Comparison of ENCODE assay signal across 22 cellular contexts in genomic region chr17:82009413-82009812, GRCh38. TPM values are rescaled to one million over a fixed set of nuclear protein-coding genes. Genes with fewer than 3 reads are reported as not detected.
DNase-seq lines count a peak whose midpoint lies in the region; ATAC-seq, FAIRE-seq and TF ChIP-seq lines count a peak whose summit lies in the region.
"Had no signal": no experiment of that assay in that cellular context is flagged by ENCODE, and none has a peak within 500 bp of the region (broad histone marks: within the 10 kb centered on the region; RNA-seq: fewer than 3 reads in every experiment).

No MANE protein-coding gene starts in this region.

- H3K9ac ChIP-seq in HepG2 (ENCODE audit: insufficient read depth, low read depth, low read length): no peak overlapping the region
- H3K9ac ChIP-seq: BLaER1 had no signal

- no peaks in the 10 kb centered on the region for H4K20me1 ChIP-seq in HepG2 (ENCODE audit: insufficient read depth, low read length)

- H3K4me2 ChIP-seq in HepG2 (ENCODE audit: low read depth, low read length): no peak overlapping the region
- H3K4me2 ChIP-seq: BLaER1, GM23338 had no signal

- in situ Hi-C loops in HepG2 (cut with HindIII; ENCODE audit: extremely low pct_ligation_motif_present, low pct_unique_long_range_greater_than_20kb): no loop called here

- peak overlapping the region; percentile 30 for H3K27ac Mint-ChIP-seq in activated CD8-positive, alpha-beta T cell treated with anti-CD3 and anti-CD28 coated beads for 36 hours
- no peak overlapping the region for H3K27ac Mint-ChIP-seq in activated CD8-positive, alpha-beta T cell treated with anti-CD3 and anti-CD28 coated beads, Interleukin-2, amount 10 ng/mL, durations not matched to agents 7 days and 5 days
- no peak overlapping the region for H3K27ac Mint-ChIP-seq in stimulated activated naive CD8-positive, alpha-beta T cell treated with anti-CD3 and anti-CD28 coated beads, Interleukin-15, amount 100 ng/mL, for 72 hours
- H3K27ac Mint-ChIP-seq: B cell; CD4-positive, CD25-positive, alpha-beta regulatory T cell; CD8-positive, alpha-beta T cell; GM23338; HFFc6 had no signal

- no peak overlapping the region for H2AFZ ChIP-seq in HepG2 (ENCODE audit: low read length)
- H2AFZ ChIP-seq: GM23338 had no signal

- H3K27me3 ChIP-seq in HepG2 (ENCODE audit: control insufficient read depth in 1 of 2, insufficient read depth in 2 of 2, low read length in 2 of 2) (no peaks in the 10 kb centered on the region), right lobe of liver (no peaks in the 10 kb centered on the region)

- H3K27me3 Mint-ChIP-seq in activated CD8-positive, alpha-beta T cell treated with anti-CD3 and anti-CD28 coated beads for 36 hours: no peaks in the 10 kb centered on the region
- H3K27me3 Mint-ChIP-seq in activated CD8-positive, alpha-beta T cell treated with anti-CD3 and anti-CD28 coated beads, Interleukin-2, amount 10 ng/mL, durations not matched to agents 7 days and 5 days (ENCODE audit: low read depth): no peaks in the 10 kb centered on the region
- no peaks in the 10 kb centered on the region for H3K27me3 Mint-ChIP-seq in stimulated activated naive CD8-positive, alpha-beta T cell treated with anti-CD3 and anti-CD28 coated beads, Interleukin-15, amount 100 ng/mL, for 72 hours
- H3K27me3 Mint-ChIP-seq: B cell; CD4-positive, CD25-positive, alpha-beta regulatory T cell had no signal

- ATAC-seq in activated CD8-positive, alpha-beta T cell treated with anti-CD3 and anti-CD28 coated beads for 36 hours: peak; percentile 74
- ATAC-seq in activated CD8-positive, alpha-beta T cell treated with anti-CD3 and anti-CD28 coated beads, Interleukin-2, amount 10 ng/mL, durations not matched to agents 7 days and 5 days: no peak
- no peak for ATAC-seq in HepG2
- no peak for ATAC-seq in right lobe of liver
- ATAC-seq in stimulated activated naive CD8-positive, alpha-beta T cell treated with anti-CD3 and anti-CD28 coated beads, Interleukin-15, amount 100 ng/mL, for 72 hours: peak; percentile 33
- ATAC-seq: CD8-positive, alpha-beta T cell; GM12878; GM23338 had no signal

- H3K36me3 Mint-ChIP-seq in activated CD8-positive, alpha-beta T cell treated with anti-CD3 and anti-CD28 coated beads for 36 hours (ENCODE audit: low read depth): no peaks in the 10 kb centered on the region
- no peaks in the 10 kb centered on the region for H3K36me3 Mint-ChIP-seq in activated CD8-positive, alpha-beta T cell treated with anti-CD3 and anti-CD28 coated beads, Interleukin-2, amount 10 ng/mL, durations not matched to agents 7 days and 5 days (ENCODE audit: low read depth)
- H3K36me3 Mint-ChIP-seq: CD4-positive, CD25-positive, alpha-beta regulatory T cell; CD8-positive, alpha-beta T cell had no signal

- 91% methylated on average over 12 of the region's 15 CpGs for WGBS in HepG2 (ENCODE audit: low lambda C conversion rate)
- WGBS in right lobe of liver (ENCODE audit: insufficient coverage, low coverage, low lambda C conversion rate, missing lambda C conversion rate): 62% methylated on average over 5 of the region's 15 CpGs

- POLR2A ChIA-PET in activated CD8-positive, alpha-beta T cell treated with anti-CD3 and anti-CD28 coated beads for 36 hours (lab: Charles Lee): no interaction called here
- POLR2A ChIA-PET in activated CD8-positive, alpha-beta T cell treated with anti-CD3 and anti-CD28 coated beads, Interleukin-2, amount 10 ng/mL, durations not matched to agents 7 days and 5 days (lab: Charles Lee): interaction anchor here (0.6 to 0.9 kb wide), 3 partner anchors 8 to 12 kb away, joined by 3 to 4 read pairs (median 3); no protein-coding TSS in a partner anchor
- POLR2A ChIA-PET in HepG2 (lab: Yijun Ruan, JAX): interaction anchor here (1.5 to 1.9 kb wide), 4 partner anchors 8 to 17 kb away, joined by 7 to 9 read pairs (median 8); no protein-coding TSS in a partner anchor

- CTCF ChIA-PET in activated CD8-positive, alpha-beta T cell treated with anti-CD3 and anti-CD28 coated beads for 36 hours (lab: Charles Lee): interaction anchor here (1.0 to 1.6 kb wide), 3 partner anchors 10 to 50 kb away, joined by 3 to 7 read pairs (median 4); no protein-coding TSS in a partner anchor
- CTCF ChIA-PET in activated CD8-positive, alpha-beta T cell treated with anti-CD3 and anti-CD28 coated beads, Interleukin-2, amount 10 ng/mL, durations not matched to agents 7 days and 5 days (lab: Charles Lee): interaction anchor here (1.9 to 2.1 kb wide), 2 partner anchors 10 to 50 kb away, joined by 5 read pairs; no protein-coding TSS in a partner anchor
- CTCF ChIA-PET in HepG2 (lab: Yijun Ruan, JAX; ENCODE audit: low intra/inter-chr PET ratio, low total read pairs): no interaction called here

- H3K4me3 Mint-ChIP-seq in activated CD8-positive, alpha-beta T cell treated with anti-CD3 and anti-CD28 coated beads for 36 hours: no peak overlapping the region
- H3K4me3 Mint-ChIP-seq in activated CD8-positive, alpha-beta T cell treated with anti-CD3 and anti-CD28 coated beads, Interleukin-2, amount 10 ng/mL, durations not matched to agents 7 days and 5 days: no peak overlapping the region
- peak overlapping the region in 1 of 2 donors; percentile 44 for H3K4me3 Mint-ChIP-seq in stimulated activated naive CD8-positive, alpha-beta T cell treated with anti-CD3 and anti-CD28 coated beads, Interleukin-15, amount 100 ng/mL, for 72 hours
- H3K4me3 Mint-ChIP-seq: B cell; CD4-positive, CD25-positive, alpha-beta regulatory T cell; CD8-positive, alpha-beta T cell; GM23338; HFFc6 had no signal

- peaks cover 6% of the 10 kb centered on the region for H3K4me1 Mint-ChIP-seq in activated CD8-positive, alpha-beta T cell treated with anti-CD3 and anti-CD28 coated beads for 36 hours (ENCODE audit: low read depth)
- H3K4me1 Mint-ChIP-seq in activated CD8-positive, alpha-beta T cell treated with anti-CD3 and anti-CD28 coated beads, Interleukin-2, amount 10 ng/mL, durations not matched to agents 7 days and 5 days (ENCODE audit: low read depth): peaks cover 9% of the 10 kb centered on the region
- peaks cover 9% of the 10 kb centered on the region for H3K4me1 Mint-ChIP-seq in stimulated activated naive CD8-positive, alpha-beta T cell treated with anti-CD3 and anti-CD28 coated beads, Interleukin-15, amount 100 ng/mL, for 72 hours
- H3K4me1 Mint-ChIP-seq: B cell; CD4-positive, CD25-positive, alpha-beta regulatory T cell; GM23338 had no signal

- intact Hi-C loops in activated CD8-positive, alpha-beta T cell treated with anti-CD3 and anti-CD28 coated beads for 36 hours (cut with micrococcal nuclease): no loop called here
- intact Hi-C loops in HepG2 (cut with micrococcal nuclease; ENCODE audit: unreplicated experiment) (no loop called here), right lobe of liver (cut with DNase I) (no loop called here)

- TF ChIP-seq RAD21 in HepG2 (CRISPR knock-in tag; IDR thresholded peaks at IDR 0.05): no peak

- H3K36me3 ChIP-seq in HepG2 (replicated peaks in 1 of 2; ENCODE audit: control insufficient read depth in 1 of 2, insufficient read depth in 2 of 2, low read length in 2 of 2) (peaks cover 43 to 66% of the 10 kb centered on the region in 2 experiments), right lobe of liver (peaks cover 0 to 9% (median 0%) of the 10 kb centered on the region in 4 donors)
- H3K36me3 ChIP-seq: BLaER1, HAP-1 had no signal

- H3K4me3 ChIP-seq in HepG2 (replicated peaks in 1 of 3; ENCODE audit: insufficient read depth in 1 of 3, low read depth in 2 of 3, low read length in 3 of 3) (no peak overlapping the region), right lobe of liver (no peak overlapping the region)
- H3K4me3 ChIP-seq: BLaER1, GM12878, GM23338, HAP-1 had no signal

- TF ChIP-seq EP300 in HepG2 (IDR thresholded peaks at IDR 0.05; ENCODE audit: low read depth in 2 of 2, low read length in 2 of 2) (no peak), HepG2 (CRISPR knock-in tag; IDR thresholded peaks at IDR 0.05; ENCODE audit: borderline replicate concordance) (no peak)

- H3K79me2 ChIP-seq in HepG2 (ENCODE audit: insufficient read depth, low read length): peaks cover 21% of the 10 kb centered on the region

- peak; percentile 67 for DNase-seq in activated CD8-positive, alpha-beta T cell treated with anti-CD3 and anti-CD28 coated beads for 36 hours
- DNase-seq in activated CD8-positive, alpha-beta T cell treated with anti-CD3 and anti-CD28 coated beads, Interleukin-2, amount 10 ng/mL, durations not matched to agents 7 days and 5 days: no peak
- DNase-seq in HepG2 (ENCODE audit: low spot score) (no peak), right lobe of liver (no peak), NAMALWA (ENCODE audit: low spot score) (no peak)
- DNase-seq in stimulated activated naive CD8-positive, alpha-beta T cell treated with anti-CD3 and anti-CD28 coated beads, Interleukin-15, amount 100 ng/mL, for 72 hours: no peak
- DNase-seq: Caco-2; CD4-positive, CD25-positive, alpha-beta regulatory T cell; CD8-positive, alpha-beta T cell; DMS153; DND-41; HFFc6 had no signal

- no peak for FAIRE-seq in HepG2 (lab: Jason Lieb, UNC)
- FAIRE-seq: A204.1, G401.6, GM12878, GM18507 had no signal

- TF ChIP-seq POLR2A in HepG2 (IDR thresholded peaks at IDR 0.05; ENCODE audit: insufficient read depth in 1 of 2, low read depth in 2 of 2, low read length in 2 of 2) (peak in 1 of 2 experiments; percentile 18; a peak in 1 of 4 replicates), right lobe of liver (IDR thresholded peaks at IDR 0.05) (no peak)

- no TSS peak for BruUV-seq in HepG2 (replicated peaks; lab: Mats Ljungman, UMichigan)

- H3K27ac ChIP-seq in HepG2 (ENCODE audit: extremely low read length, insufficient read depth, low read length) (no peak overlapping the region), right lobe of liver (no peak overlapping the region)
- H3K27ac ChIP-seq: 22Rv1, BLaER1, C4-2B had no signal

- TF ChIP-seq CTCF in activated CD8-positive, alpha-beta T cell treated with anti-CD3 and anti-CD28 coated beads for 36 hours (IDR thresholded peaks at IDR 0.05): no peak
- TF ChIP-seq CTCF in HepG2 (CRISPR knock-in tag; IDR thresholded peaks at IDR 0.05): no peak
- TF ChIP-seq CTCF in right lobe of liver (IDR thresholded peaks at IDR 0.05): no peak

- H3K9me3 ChIP-seq in HepG2 (ENCODE audit: low read length) (no peaks in the 10 kb centered on the region), right lobe of liver (no peaks in the 10 kb centered on the region)
- H3K9me3 ChIP-seq: BLaER1, Caco-2, HAP-1 had no signal

- H3K9me3 Mint-ChIP-seq in activated CD8-positive, alpha-beta T cell treated with anti-CD3 and anti-CD28 coated beads for 36 hours: no peaks in the 10 kb centered on the region
- H3K9me3 Mint-ChIP-seq in activated CD8-positive, alpha-beta T cell treated with anti-CD3 and anti-CD28 coated beads, Interleukin-2, amount 10 ng/mL, durations not matched to agents 7 days and 5 days (ENCODE audit: insufficient read depth): no peaks in the 10 kb centered on the region
- H3K9me3 Mint-ChIP-seq in stimulated activated naive CD8-positive, alpha-beta T cell treated with anti-CD3 and anti-CD28 coated beads, Interleukin-15, amount 100 ng/mL, for 72 hours: no peaks in the 10 kb centered on the region
- H3K9me3 Mint-ChIP-seq: CD4-positive, CD25-positive, alpha-beta regulatory T cell; CD8-positive, alpha-beta T cell; GM23338; HFFc6 had no signal

- H3K4me1 ChIP-seq in HepG2 (ENCODE audit: insufficient read depth, low read length) (peaks cover 72% of the 10 kb centered on the region), right lobe of liver (no peaks in the 10 kb centered on the region)
- H3K4me1 ChIP-seq: HAP-1 had no signal

RNA-seq across cellular contexts. Expression of gene CENPX, which starts 13.3 kb away (rescaled TPM):
- 10 to 100 TPM; 88.7 to 98.1 TPM for total RNA-seq in activated CD8-positive, alpha-beta T cell treated with anti-CD3 and anti-CD28 coated beads for 36 hours
- 10 to 100 TPM; 86.7 to 87.7 TPM for total RNA-seq in activated CD8-positive, alpha-beta T cell treated with anti-CD3 and anti-CD28 coated beads, Interleukin-2, amount 10 ng/mL, durations not matched to agents 7 days and 5 days
- total RNA-seq in HepG2 (2016; rRNA removed; fragmentation: Illumina TruSeq; extraction: Trizol) (166 and 170 TPM in 2 replicates), right lobe of liver (10 to 100 TPM; 27.3 to 81.1 (median 47.8) TPM)
- total RNA-seq in HepG2 (2016; cell fraction: cytosol; rRNA removed; fragmentation: Illumina TruSeq; extraction: Trizol; ENCODE audit: low read depth): 262 and 321 TPM in 2 replicates
- total RNA-seq in HepG2 (2016; cell fraction: insoluble cytoplasmic fraction; rRNA removed; fragmentation: Illumina TruSeq; extraction: Trizol): 171 and 173 TPM in 2 replicates
- 221 and 277 TPM in 2 replicates for total RNA-seq in HepG2 (2016; cell fraction: membrane; rRNA removed; fragmentation: Illumina TruSeq; extraction: Trizol)
- total RNA-seq in HepG2 (2016; cell fraction: nucleus; rRNA removed; fragmentation: Illumina TruSeq; extraction: Trizol): 85.1 and 103 TPM in 2 replicates
- 92.7 and 96.7 TPM in 2 replicates for polyA plus RNA-seq in HepG2 (2011; rRNA removed)
- 88.8 and 138 TPM in 2 replicates for polyA plus RNA-seq in HepG2 (2011; cell fraction: cytosol; rRNA removed)
- 166 and 170 TPM in 2 replicates for polyA plus RNA-seq in HepG2 (2011; cell fraction: nucleus; rRNA removed)
- 46.3 and 61.5 TPM in 2 replicates for polyA plus RNA-seq in HepG2 (2012)
- 176 and 237 TPM in 2 replicates for polyA plus RNA-seq in HepG2 (2016; cell fraction: cytosol; fragmentation: Illumina TruSeq; extraction: Trizol; ENCODE audit: low read depth)
- polyA plus RNA-seq in HepG2 (2016; cell fraction: insoluble cytoplasmic fraction; fragmentation: Illumina TruSeq; extraction: Trizol; ENCODE audit: low read depth): 143 and 150 TPM in 2 replicates
- polyA plus RNA-seq in HepG2 (2016; cell fraction: membrane; fragmentation: Illumina TruSeq; extraction: Trizol; ENCODE audit: low read depth): 176 and 221 TPM in 2 replicates
- 178 and 180 TPM in 2 replicates for polyA plus RNA-seq in HepG2 (2016; cell fraction: nucleus; fragmentation: Illumina TruSeq; extraction: Trizol; ENCODE audit: insufficient read depth, low read depth)
- polyA minus RNA-seq in HepG2 (2011; rRNA and poly(A)+ RNA removed; ENCODE audit: low replicate concordance): 32.0 and 49.8 TPM in 2 replicates
- 14.8 and 16.2 TPM in 2 replicates for polyA minus RNA-seq in HepG2 (2011; cell fraction: cytosol; rRNA and poly(A)+ RNA removed)
- 20.0 and 26.9 TPM in 2 replicates for polyA minus RNA-seq in HepG2 (2011; cell fraction: nucleus; rRNA and poly(A)+ RNA removed)

RNA-seq across cellular contexts. Expression of gene LRRC45, which starts 13.7 kb away (rescaled TPM):
- 10 to 100 TPM; 12.9 TPM for total RNA-seq in activated CD8-positive, alpha-beta T cell treated with anti-CD3 and anti-CD28 coated beads for 36 hours
- 10 to 100 TPM; 58.3 to 58.9 TPM for total RNA-seq in activated CD8-positive, alpha-beta T cell treated with anti-CD3 and anti-CD28 coated beads, Interleukin-2, amount 10 ng/mL, durations not matched to agents 7 days and 5 days
- total RNA-seq in HepG2 (2016; rRNA removed; fragmentation: Illumina TruSeq; extraction: Trizol): 21.4 and 48.1 TPM in 2 replicates
- 30.2 and 31.8 TPM in 2 replicates for total RNA-seq in HepG2 (2016; cell fraction: cytosol; rRNA removed; fragmentation: Illumina TruSeq; extraction: Trizol; ENCODE audit: low read depth)
- 20.6 and 49.6 TPM in 2 replicates for total RNA-seq in HepG2 (2016; cell fraction: insoluble cytoplasmic fraction; rRNA removed; fragmentation: Illumina TruSeq; extraction: Trizol)
- total RNA-seq in HepG2 (2016; cell fraction: membrane; rRNA removed; fragmentation: Illumina TruSeq; extraction: Trizol): 14.9 and 19.0 TPM in 2 replicates
- 49.7 and 54.4 TPM in 2 replicates for total RNA-seq in HepG2 (2016; cell fraction: nucleus; rRNA removed; fragmentation: Illumina TruSeq; extraction: Trizol)
- 11.6 and 14.1 TPM in 2 replicates for polyA plus RNA-seq in HepG2 (2011; rRNA removed)
- 5.5 and 10.0 TPM in 2 replicates for polyA plus RNA-seq in HepG2 (2011; cell fraction: cytosol; rRNA removed)
- polyA plus RNA-seq in HepG2 (2011; cell fraction: nucleus; rRNA removed): 112 and 182 TPM in 2 replicates
- polyA plus RNA-seq in HepG2 (2012): 7.5 and 8.8 TPM in 2 replicates
- polyA plus RNA-seq in HepG2 (2016; cell fraction: cytosol; fragmentation: Illumina TruSeq; extraction: Trizol; ENCODE audit: low read depth): 3.3 and 4.2 TPM in 2 replicates
- 19.5 and 19.7 TPM in 2 replicates for polyA plus RNA-seq in HepG2 (2016; cell fraction: insoluble cytoplasmic fraction; fragmentation: Illumina TruSeq; extraction: Trizol; ENCODE audit: low read depth)
- 9.1 and 9.2 TPM in 2 replicates for polyA plus RNA-seq in HepG2 (2016; cell fraction: membrane; fragmentation: Illumina TruSeq; extraction: Trizol; ENCODE audit: low read depth)
- polyA plus RNA-seq in HepG2 (2016; cell fraction: nucleus; fragmentation: Illumina TruSeq; extraction: Trizol; ENCODE audit: insufficient read depth, low read depth): 129 and 136 TPM in 2 replicates
- 11.1 and 15.7 TPM in 2 replicates for polyA minus RNA-seq in HepG2 (2011; rRNA and poly(A)+ RNA removed; ENCODE audit: low replicate concordance)
- 6.1 and 8.2 TPM in 2 replicates for polyA minus RNA-seq in HepG2 (2011; cell fraction: cytosol; rRNA and poly(A)+ RNA removed)
- 25.0 and 27.2 TPM in 2 replicates for polyA minus RNA-seq in HepG2 (2011; cell fraction: nucleus; rRNA and poly(A)+ RNA removed)
- total RNA-seq in right lobe of liver: 10 to 100 TPM in 3 of 6 experiments, 1 to 10 TPM in 3; 4.9 to 15.6 (median 11.9) TPM

RNA-seq across cellular contexts. Expression of gene RAC3, which starts 22.1 kb away (rescaled TPM):
- 1 to 10 TPM; 5.5 to 5.8 TPM for total RNA-seq in activated CD8-positive, alpha-beta T cell treated with anti-CD3 and anti-CD28 coated beads for 36 hours
- 10 to 100 TPM; 12.9 to 13.1 TPM for total RNA-seq in activated CD8-positive, alpha-beta T cell treated with anti-CD3 and anti-CD28 coated beads, Interleukin-2, amount 10 ng/mL, durations not matched to agents 7 days and 5 days
- total RNA-seq in HepG2 (2016; rRNA removed; fragmentation: Illumina TruSeq; extraction: Trizol) (4.0 and 10.5 TPM in 2 replicates), right lobe of liver (1 to 10 TPM; 3.4 to 9.0 (median 5.4) TPM)
- 6.8 and 9.8 TPM in 2 replicates for total RNA-seq in HepG2 (2016; cell fraction: cytosol; rRNA removed; fragmentation: Illumina TruSeq; extraction: Trizol; ENCODE audit: low read depth)
- 3.9 and 12.6 TPM in 2 replicates for total RNA-seq in HepG2 (2016; cell fraction: insoluble cytoplasmic fraction; rRNA removed; fragmentation: Illumina TruSeq; extraction: Trizol)
- 7.3 and 10.1 TPM in 2 replicates for total RNA-seq in HepG2 (2016; cell fraction: membrane; rRNA removed; fragmentation: Illumina TruSeq; extraction: Trizol)
- total RNA-seq in HepG2 (2016; cell fraction: nucleus; rRNA removed; fragmentation: Illumina TruSeq; extraction: Trizol): 11.7 and 12.9 TPM in 2 replicates
- 21.3 and 24.1 TPM in 2 replicates for polyA plus RNA-seq in HepG2 (2011; rRNA removed)
- polyA plus RNA-seq in HepG2 (2011; cell fraction: cytosol; rRNA removed): 12.8 and 16.7 TPM in 2 replicates
- 111 and 165 TPM in 2 replicates for polyA plus RNA-seq in HepG2 (2011; cell fraction: nucleus; rRNA removed)
- 6.3 and 10.6 TPM in 2 replicates for polyA plus RNA-seq in HepG2 (2012)
- polyA plus RNA-seq in HepG2 (2016; cell fraction: cytosol; fragmentation: Illumina TruSeq; extraction: Trizol; ENCODE audit: low read depth): 10.4 and 12.0 TPM in 2 replicates
- 6.0 and 7.2 TPM in 2 replicates for polyA plus RNA-seq in HepG2 (2016; cell fraction: insoluble cytoplasmic fraction; fragmentation: Illumina TruSeq; extraction: Trizol; ENCODE audit: low read depth)
- polyA plus RNA-seq in HepG2 (2016; cell fraction: membrane; fragmentation: Illumina TruSeq; extraction: Trizol; ENCODE audit: low read depth): 8.8 and 10.0 TPM in 2 replicates
- 45.9 and 51.6 TPM in 2 replicates for polyA plus RNA-seq in HepG2 (2016; cell fraction: nucleus; fragmentation: Illumina TruSeq; extraction: Trizol; ENCODE audit: insufficient read depth, low read depth)
- 12.6 and 13.2 TPM in 2 replicates for polyA minus RNA-seq in HepG2 (2011; rRNA and poly(A)+ RNA removed; ENCODE audit: low replicate concordance)
- polyA minus RNA-seq in HepG2 (2011; cell fraction: cytosol; rRNA and poly(A)+ RNA removed): 3.0 and 3.6 TPM in 2 replicates
- polyA minus RNA-seq in HepG2 (2011; cell fraction: nucleus; rRNA and poly(A)+ RNA removed): 6.7 and 7.6 TPM in 2 replicates

RNA-seq across cellular contexts. Expression of gene DCXR, which starts 28.1 kb away (rescaled TPM):
- total RNA-seq in activated CD8-positive, alpha-beta T cell treated with anti-CD3 and anti-CD28 coated beads for 36 hours: 100 to 1,000 TPM in 1 of 2 experiments, 10 to 100 TPM in 1; 99.2 to 101 TPM
- 100 to 1,000 TPM; 141 TPM for total RNA-seq in activated CD8-positive, alpha-beta T cell treated with anti-CD3 and anti-CD28 coated beads, Interleukin-2, amount 10 ng/mL, durations not matched to agents 7 days and 5 days
- total RNA-seq in HepG2 (2016; rRNA removed; fragmentation: Illumina TruSeq; extraction: Trizol): 286 and 311 TPM in 2 replicates
- 275 and 353 TPM in 2 replicates for total RNA-seq in HepG2 (2016; cell fraction: cytosol; rRNA removed; fragmentation: Illumina TruSeq; extraction: Trizol; ENCODE audit: low read depth)
- 302 and 321 TPM in 2 replicates for total RNA-seq in HepG2 (2016; cell fraction: insoluble cytoplasmic fraction; rRNA removed; fragmentation: Illumina TruSeq; extraction: Trizol)
- total RNA-seq in HepG2 (2016; cell fraction: membrane; rRNA removed; fragmentation: Illumina TruSeq; extraction: Trizol): 228 and 297 TPM in 2 replicates
- 132 and 152 TPM in 2 replicates for total RNA-seq in HepG2 (2016; cell fraction: nucleus; rRNA removed; fragmentation: Illumina TruSeq; extraction: Trizol)
- polyA plus RNA-seq in HepG2 (2011; rRNA removed): 287 and 290 TPM in 2 replicates
- 253 and 424 TPM in 2 replicates for polyA plus RNA-seq in HepG2 (2011; cell fraction: cytosol; rRNA removed)
- polyA plus RNA-seq in HepG2 (2011; cell fraction: nucleus; rRNA removed): 645 and 737 TPM in 2 replicates
- polyA plus RNA-seq in HepG2 (2012): 190 and 266 TPM in 2 replicates
- polyA plus RNA-seq in HepG2 (2016; cell fraction: cytosol; fragmentation: Illumina TruSeq; extraction: Trizol; ENCODE audit: low read depth): 398 and 426 TPM in 2 replicates
- polyA plus RNA-seq in HepG2 (2016; cell fraction: insoluble cytoplasmic fraction; fragmentation: Illumina TruSeq; extraction: Trizol; ENCODE audit: low read depth): 296 and 330 TPM in 2 replicates
- 308 and 335 TPM in 2 replicates for polyA plus RNA-seq in HepG2 (2016; cell fraction: membrane; fragmentation: Illumina TruSeq; extraction: Trizol; ENCODE audit: low read depth)
- polyA plus RNA-seq in HepG2 (2016; cell fraction: nucleus; fragmentation: Illumina TruSeq; extraction: Trizol; ENCODE audit: insufficient read depth, low read depth): 280 and 299 TPM in 2 replicates
- polyA minus RNA-seq in HepG2 (2011; rRNA and poly(A)+ RNA removed; ENCODE audit: low replicate concordance): 73.9 and 172 TPM in 2 replicates
- 52.1 and 74.6 TPM in 2 replicates for polyA minus RNA-seq in HepG2 (2011; cell fraction: cytosol; rRNA and poly(A)+ RNA removed)
- 61.5 and 67.5 TPM in 2 replicates for polyA minus RNA-seq in HepG2 (2011; cell fraction: nucleus; rRNA and poly(A)+ RNA removed)
- 1,000 to 10,000 TPM in 2 of 6 experiments, 100 to 1,000 TPM in 4; 389 to 1,607 (median 735) TPM for total RNA-seq in right lobe of liver

RNA-seq across cellular contexts. Expression of gene ASPSCR1, which starts 32.0 kb away (rescaled TPM):
- 10 to 100 TPM; 18.7 to 24.5 TPM for total RNA-seq in activated CD8-positive, alpha-beta T cell treated with anti-CD3 and anti-CD28 coated beads for 36 hours
- total RNA-seq in activated CD8-positive, alpha-beta T cell treated with anti-CD3 and anti-CD28 coated beads, Interleukin-2, amount 10 ng/mL, durations not matched to agents 7 days and 5 days: 10 to 100 TPM; 27.0 to 33.7 TPM
- total RNA-seq in HepG2 (2016; rRNA removed; fragmentation: Illumina TruSeq; extraction: Trizol) (221 and 314 TPM in 2 replicates), right lobe of liver (10 to 100 TPM; 24.4 to 55.6 (median 32.9) TPM)
- 180 and 228 TPM in 2 replicates for total RNA-seq in HepG2 (2016; cell fraction: cytosol; rRNA removed; fragmentation: Illumina TruSeq; extraction: Trizol; ENCODE audit: low read depth)
- 219 and 327 TPM in 2 replicates for total RNA-seq in HepG2 (2016; cell fraction: insoluble cytoplasmic fraction; rRNA removed; fragmentation: Illumina TruSeq; extraction: Trizol)
- total RNA-seq in HepG2 (2016; cell fraction: membrane; rRNA removed; fragmentation: Illumina TruSeq; extraction: Trizol): 207 and 283 TPM in 2 replicates
- 184 and 224 TPM in 2 replicates for total RNA-seq in HepG2 (2016; cell fraction: nucleus; rRNA removed; fragmentation: Illumina TruSeq; extraction: Trizol)
- polyA plus RNA-seq in HepG2 (2011; rRNA removed): 257 and 274 TPM in 2 replicates
- 164 and 428 TPM in 2 replicates for polyA plus RNA-seq in HepG2 (2011; cell fraction: cytosol; rRNA removed)
- polyA plus RNA-seq in HepG2 (2011; cell fraction: nucleus; rRNA removed): 988 and 1,754 TPM in 2 replicates
- polyA plus RNA-seq in HepG2 (2012): 102 and 190 TPM in 2 replicates
- polyA plus RNA-seq in HepG2 (2016; cell fraction: cytosol; fragmentation: Illumina TruSeq; extraction: Trizol; ENCODE audit: low read depth): 154 and 193 TPM in 2 replicates
- 188 and 212 TPM in 2 replicates for polyA plus RNA-seq in HepG2 (2016; cell fraction: insoluble cytoplasmic fraction; fragmentation: Illumina TruSeq; extraction: Trizol; ENCODE audit: low read depth)
- 186 and 218 TPM in 2 replicates for polyA plus RNA-seq in HepG2 (2016; cell fraction: membrane; fragmentation: Illumina TruSeq; extraction: Trizol; ENCODE audit: low read depth)
- 413 and 420 TPM in 2 replicates for polyA plus RNA-seq in HepG2 (2016; cell fraction: nucleus; fragmentation: Illumina TruSeq; extraction: Trizol; ENCODE audit: insufficient read depth, low read depth)
- 26.8 and 276 TPM in 2 replicates for polyA minus RNA-seq in HepG2 (2011; rRNA and poly(A)+ RNA removed; ENCODE audit: low replicate concordance)
- polyA minus RNA-seq in HepG2 (2011; cell fraction: cytosol; rRNA and poly(A)+ RNA removed): 97.1 and 133 TPM in 2 replicates
- 107 and 152 TPM in 2 replicates for polyA minus RNA-seq in HepG2 (2011; cell fraction: nucleus; rRNA and poly(A)+ RNA removed)

Comparison
In these comparisons a context has a peak if more than half of its experiments do, and no peak if none do; other contexts are left out.
1. ATAC-seq: peak in activated CD8-positive, alpha-beta T cell treated with anti-CD3 and anti-CD28 coated beads for 36 hours (single experiment) and stimulated activated naive CD8-positive, alpha-beta T cell treated with anti-CD3 and anti-CD28 coated beads, Interleukin-15, amount 100 ng/mL, for 72 hours (single experiment); none in activated CD8-positive, alpha-beta T cell treated with anti-CD3 and anti-CD28 coated beads, Interleukin-2, amount 10 ng/mL, durations not matched to agents 7 days and 5 days (single experiment), HepG2 (single experiment) and right lobe of liver (0 of 4).